In the genomic region with DNA sequence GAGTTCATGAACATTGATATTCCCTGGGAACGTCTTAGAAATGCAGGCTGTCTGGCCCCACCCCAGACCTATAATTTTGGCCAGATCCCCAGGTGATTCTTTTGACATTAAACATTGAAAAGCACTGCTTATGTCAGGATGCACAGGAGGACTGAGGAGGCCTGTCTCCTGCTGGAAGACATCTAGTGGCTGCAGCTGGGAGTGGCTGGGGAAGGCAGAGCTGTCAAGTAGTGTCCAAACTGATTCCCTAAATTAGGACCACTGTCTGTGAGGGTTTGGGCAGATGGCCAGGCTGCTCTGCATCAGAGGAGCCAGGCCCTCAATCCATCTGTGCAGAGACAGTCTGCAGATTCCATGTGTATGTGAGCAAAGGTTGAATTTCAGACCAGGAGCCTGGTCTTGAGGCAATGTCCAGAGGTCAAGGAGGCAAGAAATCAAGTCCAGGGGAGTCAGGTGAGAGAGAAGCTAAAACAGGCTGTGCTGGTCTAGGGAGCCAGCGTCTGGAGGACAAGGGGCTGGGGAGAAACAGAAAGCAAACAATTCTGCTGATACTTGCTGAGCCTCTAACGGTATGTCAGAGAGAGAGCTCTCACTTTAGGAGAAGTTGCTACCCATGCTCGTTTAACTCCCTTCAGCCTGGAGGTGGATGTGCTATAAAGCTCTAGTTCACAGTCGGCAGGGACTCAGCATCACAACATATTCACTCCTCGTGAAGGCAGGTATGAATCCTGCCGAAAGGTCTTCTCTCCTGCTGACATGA, we compare ENCODE assay signal across 8 cellular contexts. TPM values are rescaled to one million over a fixed set of nuclear protein-coding genes. Genes with fewer than 3 reads are reported as not detected.
DNase-seq lines count a peak whose midpoint lies in the region; ATAC-seq and TF ChIP-seq lines count a peak whose summit lies in the region.

No MANE protein-coding gene starts in this region.

- intact Hi-C loops in A673 (cut with micrococcal nuclease; ENCODE audit: unreplicated experiment): loop anchor here (5.0 to 10.0 kb wide), 2 partner anchors 134 to 231 kb away; no protein-coding TSS in a partner anchor
- intact Hi-C loops in adrenal gland (cut with DNase I): no loop called here

- H3K36me3 ChIP-seq in A673 (ENCODE audit: insufficient read depth, low read length, poor library complexity, severe bottlenecking): no peaks in the 10 kb centered on the region
- H3K36me3 ChIP-seq in Loucy (ENCODE audit: insufficient read depth, low read length): no peaks in the 10 kb centered on the region
- H3K36me3 ChIP-seq in adrenal gland (replicated peaks in 1 of 2): no peaks in the 10 kb centered on the region
- no peaks in the 10 kb centered on the region for H3K36me3 ChIP-seq in hepatocyte (replicated peaks; ENCODE audit: insufficient read depth, low read depth)

- H3K27ac ChIP-seq in A673 (ENCODE audit: low read depth, low read length, poor library complexity, severe bottlenecking) (no peak overlapping the region), adrenal gland (peak overlapping the region in 1 of 5 donors; percentile 22), hepatocyte (peak overlapping the region; percentile 89)

- H4K20me1 ChIP-seq in Loucy (ENCODE audit: insufficient read depth, low read length, poor library complexity, severe bottlenecking): no peaks in the 10 kb centered on the region
- H4K20me1 ChIP-seq in hepatocyte (ENCODE audit: insufficient read depth, poor library complexity, severe bottlenecking): no peaks in the 10 kb centered on the region

- H3K9me2 ChIP-seq in Loucy (replicated peaks; ENCODE audit: low read depth, low read length) (no peaks in the 10 kb centered on the region), hepatocyte (replicated peaks; ENCODE audit: insufficient read depth) (no peaks in the 10 kb centered on the region)

- H3K9ac ChIP-seq in Loucy (ENCODE audit: low read depth, low read length, poor library complexity, severe bottlenecking): no peak overlapping the region

- H3K4me1 ChIP-seq in A673 (ENCODE audit: insufficient read depth, low read length, poor library complexity, severe bottlenecking) (no peaks in the 10 kb centered on the region), Loucy (ENCODE audit: insufficient read depth, low read length, poor library complexity, severe bottlenecking) (peaks cover 21% of the 10 kb centered on the region), adrenal gland (replicated peaks in 1 of 2) (peaks cover 0 to 28% of the 10 kb centered on the region in 2 donors), hepatocyte (ENCODE audit: insufficient read depth) (peaks cover 34% of the 10 kb centered on the region)

- WGBS in adrenal gland, 4 donors: 70 to 78% (median 73%) methylated on average over 7 of the region's 7 CpGs
- WGBS in hepatocyte (ENCODE audit: low lambda C conversion rate, missing lambda C conversion rate): 48% methylated on average over 7 of the region's 7 CpGs

- POLR2A ChIA-PET in A673 (lab: Charles Lee; ENCODE audit: low non-redundant PET): no interaction called here

- peak; percentile 24 for DNase-seq in A673 (ENCODE audit: low spot score)
- peak in 5 of 7 donors; percentile 18 to 65 (median 33) for DNase-seq in adrenal gland
- peak; percentile 40 for DNase-seq in hepatocyte (ENCODE audit: low spot score)
- DNase-seq in superior temporal gyrus (ENCODE audit: extremely low spot score): peak; percentile 50
- no peak for DNase-seq in putamen (ENCODE audit: low spot score)

- no peaks in the 10 kb centered on the region for H3F3A ChIP-seq in Loucy (ENCODE audit: low read depth)

- H2AFZ ChIP-seq in Loucy (ENCODE audit: low read length): no peak overlapping the region
- no peak overlapping the region for H2AFZ ChIP-seq in hepatocyte

- H3K79me2 ChIP-seq in Loucy (ENCODE audit: insufficient read depth, low read length) (no peaks in the 10 kb centered on the region), hepatocyte (no peaks in the 10 kb centered on the region)

- no peaks in the 10 kb centered on the region for H3K27me3 ChIP-seq in A673 (replicated peaks; ENCODE audit: insufficient read depth, low read depth, low read length, poor library complexity)
- H3K27me3 ChIP-seq in Loucy (ENCODE audit: insufficient read depth, low read length, poor library complexity, severe bottlenecking): peaks cover 19% of the 10 kb centered on the region
- H3K27me3 ChIP-seq in adrenal gland: no peaks in the 10 kb centered on the region
- H3K27me3 ChIP-seq in hepatocyte: no peaks in the 10 kb centered on the region

- BruUV-seq in A673 (replicated peaks; lab: Mats Ljungman, UMichigan): no TSS peak

- no peak overlapping the region for H3K4me3 ChIP-seq in A673 (ENCODE audit: low read depth, low read length, poor library complexity, severe bottlenecking)
- H3K4me3 ChIP-seq in Loucy (ENCODE audit: low read length, poor library complexity, severe bottlenecking): no peak overlapping the region
- H3K4me3 ChIP-seq in adrenal gland: no peak overlapping the region
- H3K4me3 ChIP-seq in hepatocyte: no peak overlapping the region

- CTCF ChIA-PET in A673 (lab: Charles Lee): no interaction called here

- no peaks in the 10 kb centered on the region for H3K9me3 ChIP-seq in A673 (ENCODE audit: low read depth, low read length, poor library complexity, severe bottlenecking)
- no peaks in the 10 kb centered on the region for H3K9me3 ChIP-seq in Loucy (ENCODE audit: insufficient read depth, low read depth, low read length)
- H3K9me3 ChIP-seq in adrenal gland (replicated peaks in 1 of 3): no peaks in the 10 kb centered on the region
- H3K9me3 ChIP-seq in hepatocyte (ENCODE audit: low read depth): no peaks in the 10 kb centered on the region

- H3K4me2 ChIP-seq in Loucy (ENCODE audit: low read depth, low read length, poor library complexity, severe bottlenecking): no peak overlapping the region
- peak overlapping the region; percentile 38 for H3K4me2 ChIP-seq in hepatocyte

- TF ChIP-seq CTCF in A673 (conservative IDR thresholded peaks at IDR 0.05; ENCODE audit: low read depth, low read length): peak; percentile 45
- TF ChIP-seq CTCF in GM12872 (IDR thresholded peaks at IDR 0.05; ENCODE audit: insufficient read depth, low read depth, low read length): peak; percentile 63
- peak; percentile 69 for TF ChIP-seq CTCF in Loucy (conservative IDR thresholded peaks at IDR 0.05; ENCODE audit: low read length)
- peak in 5 of 6 experiments; percentile 14 to 53 (median 46) for TF ChIP-seq CTCF in adrenal gland (IDR thresholded peaks at IDR 0.05)
- peak; percentile 42 for TF ChIP-seq CTCF in hepatocyte (IDR thresholded peaks at IDR 0.05; ENCODE audit: poor library complexity)

- no peak for TF ChIP-seq POLR2A in adrenal gland (IDR thresholded peaks at IDR 0.05)

- ATAC-seq in HG03196 (IDR thresholded peaks at IDR 0.05; ENCODE audit: unreplicated experiment): no peak

RNA-seq across cellular contexts. Expression of gene SYTL2, which starts 15.3 kb away (rescaled TPM):
- total RNA-seq in A673 (2021) (0.59 and 0.77 TPM in 2 replicates), adrenal gland (10 to 100 TPM in 7 of 8 donors, 1 to 10 TPM in 1; 9.2 to 64.9 (median 19.4) TPM), hepatocyte (66.6 and 73.6 TPM in 2 replicates)
- polyA plus RNA-seq in adrenal gland (10 to 100 TPM in 2 of 3 donors, 1 to 10 TPM in 1; 8.2 to 21.8 (median 12.1) TPM), hepatocyte (8.2 and 8.9 TPM in 2 replicates)

RNA-seq across cellular contexts. Expression of gene CCDC83, which starts 28.9 kb away (rescaled TPM):
- total RNA-seq in A673 (2021) (not detected in 2 replicates), adrenal gland (not detected), hepatocyte (not detected in 2 replicates)
- polyA plus RNA-seq in adrenal gland (not detected), hepatocyte (not detected in 2 replicates)
